In the genomic region with DNA sequence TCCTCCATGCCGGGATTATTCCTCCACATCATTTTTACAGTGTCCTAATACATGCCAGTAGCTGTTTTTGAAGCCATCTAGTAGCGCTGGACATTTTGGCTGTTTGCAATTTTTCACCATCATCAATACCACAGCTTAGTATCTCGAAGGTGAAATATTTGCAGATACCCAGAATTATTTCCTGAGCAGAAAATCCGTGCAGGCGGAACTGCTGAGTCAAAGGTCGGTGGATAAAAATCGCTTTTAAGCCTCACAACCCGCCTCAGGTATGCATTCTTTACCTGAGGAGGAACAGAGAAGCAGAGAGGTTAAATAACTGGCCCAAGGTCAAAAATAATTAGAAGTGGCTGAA, we compare ENCODE assay signal across 8 cellular contexts. TPM values are rescaled to one million over a fixed set of nuclear protein-coding genes. Genes with fewer than 3 reads are reported as not detected.
A peak's percentile ranks its signal among the peaks of the same experiment; 100 is the strongest.
DNase-seq lines count a peak whose midpoint lies in the region; FAIRE-seq and TF ChIP-seq lines count a peak whose summit lies in the region.

No MANE protein-coding gene starts in this region.

- H3K9me3 ChIP-seq in Caco-2: no peaks in the 10 kb centered on the region
- H3K9me3 ChIP-seq in HUES64 (ENCODE audit: insufficient read depth, low read depth, low read length): no peaks in the 10 kb centered on the region

- WGBS in HUES64: 27% methylated on average over 8 of the region's 8 CpGs

- peaks cover 20% of the 10 kb centered on the region for H3K4me1 Mint-ChIP-seq in Caco-2 (ENCODE audit: low read depth, unreplicated experiment)
- peaks cover 24% of the 10 kb centered on the region for H3K4me1 Mint-ChIP-seq in MCF 10A (ENCODE audit: insufficient read depth, unreplicated experiment)
- peaks cover 26% of the 10 kb centered on the region for H3K4me1 Mint-ChIP-seq in mesothelial cell of epicardium

- peak overlapping the region; percentile 98 for H3K27ac ChIP-seq in HUES64 (ENCODE audit: low read depth, low read length)

- no peak for TF ChIP-seq POLR2A in GM12892 (IDR thresholded peaks at IDR 0.05; ENCODE audit: low read depth, low read length)

- H3K9ac ChIP-seq in HUES64 (ENCODE audit: low read depth, low read length): peak overlapping the region; percentile 98

- H3K4me3 Mint-ChIP-seq in Caco-2 (ENCODE audit: unreplicated experiment) (peak overlapping the region; percentile 84), MCF 10A (ENCODE audit: unreplicated experiment) (peak overlapping the region; percentile 88), mesothelial cell of epicardium (peak overlapping the region; percentile 90)

- CTCF ChIA-PET in Caco-2 (lab: Charles Lee): interaction anchor here (0.7 kb wide), 1 partner anchor 380 kb away, joined by 5 read pairs; no protein-coding TSS in a partner anchor
- CTCF ChIA-PET in MCF 10A (lab: Yijun Ruan, JAX): interaction anchor here (0.6 to 1.3 kb wide), 7 partner anchors 19 to 190 kb away, joined by 3 to 5 read pairs (median 4); a partner anchor contains a TSS

- POLR2A ChIA-PET in Caco-2 (lab: Charles Lee) (no interaction called here), MCF 10A (lab: Yijun Ruan, JAX) (interaction anchor here (0.7 to 2.0 kb wide), 20 partner anchors 8 to 1687 kb away, joined by 3 to 10 read pairs (median 4); no protein-coding TSS in a partner anchor)

- H3K27ac Mint-ChIP-seq in Caco-2 (ENCODE audit: unreplicated experiment) (peak overlapping the region; percentile 86), MCF 10A (ENCODE audit: low read depth, unreplicated experiment) (peak overlapping the region; percentile 93), mesothelial cell of epicardium (peak overlapping the region; percentile 96)

- FAIRE-seq in GM12892 (lab: Jason Lieb, UNC): no peak

- no peaks in the 10 kb centered on the region for H3K27me3 Mint-ChIP-seq in Caco-2 (ENCODE audit: insufficient read depth, unreplicated experiment)
- H3K27me3 Mint-ChIP-seq in MCF 10A (ENCODE audit: insufficient read depth, unreplicated experiment): no peaks in the 10 kb centered on the region
- no peaks in the 10 kb centered on the region for H3K27me3 Mint-ChIP-seq in mesothelial cell of epicardium (ENCODE audit: low read depth)

- DNase-seq in Caco-2 (no peak), MCF 10A (ENCODE audit: unreplicated experiment) (no peak), mesothelial cell of epicardium (ENCODE audit: low spot score in 2 of 2, unreplicated experiment in 2 of 2) (no peak), hepatic stellate cell (ENCODE audit: low spot score) (no peak), GM12892 (ENCODE audit: insufficient read length) (no peak), NCI-H2081 treated with DMSO at 0.1 percent for 48 hours (lab: John Stamatoyannopoulos, UW) (no peak), NCI-H128 (lab: John Stamatoyannopoulos, UW; ENCODE audit: unreplicated experiment) (no peak)

- H3K36me3 ChIP-seq in Caco-2 (ENCODE audit: control insufficient read depth, insufficient read depth, low read length) (0 out of 2 replicates have a peak, but pooled peaks cover 2% of the 10 kb centered on the region), HUES64 (ENCODE audit: insufficient read depth, low read length) (peaks cover 20% of the 10 kb centered on the region)

- no peaks in the 10 kb centered on the region for H3K9me3 Mint-ChIP-seq in Caco-2 (ENCODE audit: unreplicated experiment)
- no peaks in the 10 kb centered on the region for H3K9me3 Mint-ChIP-seq in MCF 10A (ENCODE audit: unreplicated experiment)
- H3K9me3 Mint-ChIP-seq in mesothelial cell of epicardium: no peaks in the 10 kb centered on the region

- H3K4me1 ChIP-seq in Caco-2: peaks cover 12% of the 10 kb centered on the region
- H3K4me1 ChIP-seq in HUES64 (ENCODE audit: insufficient read depth, low read length): peaks cover 21% of the 10 kb centered on the region

- BruUV-seq in Caco-2 (replicated peaks; lab: Mats Ljungman, UMichigan): TSS peak; percentile 91
- TSS peak; percentile 86 for BruUV-seq in MCF 10A (replicated peaks; lab: Mats Ljungman, UMichigan)

- TF ChIP-seq CTCF in Caco-2 (IDR thresholded peaks at IDR 0.05; ENCODE audit: insufficient read depth in 1 of 2, low read depth in 1 of 2, low read length in 1 of 2, severe bottlenecking in 1 of 2, unreplicated experiment in 1 of 2): no peak
- no peak for TF ChIP-seq CTCF in MCF 10A (IDR thresholded peaks at IDR 0.05; ENCODE audit: unreplicated experiment)
- TF ChIP-seq CTCF in mesothelial cell of epicardium (IDR thresholded peaks at IDR 0.05; ENCODE audit: unreplicated experiment): no peak

- intact Hi-C loops in Caco-2 (cut with micrococcal nuclease; ENCODE audit: unreplicated experiment): no loop called here
- intact Hi-C loops in MCF 10A (cut with micrococcal nuclease): no loop called here

- H3K27me3 ChIP-seq in Caco-2 (replicated peaks; ENCODE audit: control insufficient read depth, insufficient read depth, low read length): no peaks in the 10 kb centered on the region
- H3K27me3 ChIP-seq in HUES64 (ENCODE audit: insufficient read depth, low read length): no peaks in the 10 kb centered on the region

- H3K36me3 Mint-ChIP-seq in Caco-2 (ENCODE audit: insufficient read depth, unreplicated experiment) (peaks cover 26% of the 10 kb centered on the region), MCF 10A (ENCODE audit: insufficient read depth, unreplicated experiment) (peaks cover 19% of the 10 kb centered on the region), mesothelial cell of epicardium (peaks cover 10% of the 10 kb centered on the region)

- peak overlapping the region; percentile 66 for H3K4me3 ChIP-seq in Caco-2 (ENCODE audit: low read depth, low read length)
- H3K4me3 ChIP-seq in HUES64 (ENCODE audit: low read length): peak overlapping the region; percentile 100

RNA-seq across cellular contexts. Expression of a gene that starts 0.6 kb away (rescaled TPM):
- total RNA-seq in Caco-2 (2022): 39.3 and 43.7 TPM in 2 replicates
- polyA plus RNA-seq in HUES64 (2013, experiment 1 of 2): 44.5 TPM
- polyA plus RNA-seq in HUES64 (2013, experiment 2 of 2): 46.2 TPM
- total RNA-seq in MCF 10A (2022): 41.6 and 50.3 TPM in 2 replicates
- total RNA-seq in mesothelial cell of epicardium: 77.3 to 89.7 TPM (median 82.1 TPM) in 3 replicates
- 12.4 TPM for polyA plus RNA-seq in GM12892 (2012; ENCODE audit: missing spikeins)
